In genomic region chr12:85866929-85867776, GRCh38 we compare ENCODE assay signal across 1 cellular context.
TF ChIP-seq lines count a peak whose summit lies in the region.

No MANE protein-coding gene starts in this region.

TF ChIP-seq in GM12878, 131 proteins besides CTCF, POLR2A, EP300 and RAD21 (continued from another document):
- TF ChIP-seq, protein P1, sequence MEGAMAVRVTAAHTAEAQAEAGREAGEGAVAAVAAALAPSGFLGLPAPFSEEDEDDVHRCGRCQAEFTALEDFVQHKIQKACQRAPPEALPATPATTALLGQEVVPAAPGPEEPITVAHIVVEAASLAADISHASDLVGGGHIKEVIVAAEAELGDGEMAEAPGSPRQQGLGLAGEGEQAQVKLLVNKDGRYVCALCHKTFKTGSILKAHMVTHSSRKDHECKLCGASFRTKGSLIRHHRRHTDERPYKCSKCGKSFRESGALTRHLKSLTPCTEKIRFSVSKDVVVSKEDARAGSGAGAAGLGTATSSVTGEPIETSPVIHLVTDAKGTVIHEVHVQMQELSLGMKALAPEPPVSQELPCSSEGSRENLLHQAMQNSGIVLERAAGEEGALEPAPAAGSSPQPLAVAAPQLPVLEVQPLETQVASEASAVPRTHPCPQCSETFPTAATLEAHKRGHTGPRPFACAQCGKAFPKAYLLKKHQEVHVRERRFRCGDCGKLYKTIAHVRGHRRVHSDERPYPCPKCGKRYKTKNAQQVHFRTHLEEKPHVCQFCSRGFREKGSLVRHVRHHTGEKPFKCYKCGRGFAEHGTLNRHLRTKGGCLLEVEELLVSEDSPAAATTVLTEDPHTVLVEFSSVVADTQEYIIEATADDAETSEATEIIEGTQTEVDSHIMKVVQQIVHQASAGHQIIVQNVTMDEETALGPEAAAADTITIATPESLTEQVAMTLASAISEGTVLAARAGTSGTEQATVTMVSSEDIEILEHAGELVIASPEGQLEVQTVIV (IDR thresholded peaks at IDR 0.05; ENCODE audit: borderline replicate concordance, partially characterized antibody) = no peak
- no peak for TF ChIP-seq RAD51 (IDR thresholded peaks at IDR 0.05)
- peak; percentile 65; the same call in 1 of the 2 replicates for TF ChIP-seq SMC3 (IDR thresholded peaks at IDR 0.05; ENCODE audit: borderline replicate concordance, low read length)
- no peak for TF ChIP-seq MTA3 (IDR thresholded peaks at IDR 0.05; ENCODE audit: borderline replicate concordance, low read length)
